2 cellular contexts compared by ENCODE assay signal in genomic region chr1:84740050-84740714, GRCh38.
A peak's percentile ranks its signal among the peaks of the same experiment; 100 is the strongest.
TF ChIP-seq lines count a peak whose summit lies in the region.

No MANE protein-coding gene starts in this region.

TF ChIP-seq in IMR-90, 13 proteins besides CTCF, POLR2A, EP300 and RAD21 (continued from another document):
- TF ChIP-seq CHD1 (IDR thresholded peaks at IDR 0.05; ENCODE audit: low read depth, low read length) (no peak), MXI1 (IDR thresholded peaks at IDR 0.05; ENCODE audit: borderline replicate concordance, low read depth, low read length) (no peak), NFE2L2 (IDR thresholded peaks at IDR 0.05; ENCODE audit: low read depth, low read length) (no peak), RFX5 (IDR thresholded peaks at IDR 0.05; ENCODE audit: low read depth, low read length) (no peak), MAFK (IDR thresholded peaks at IDR 0.05; ENCODE audit: low read depth, low read length) (no peak)

TF ChIP-seq in WTC11, 78 proteins besides CTCF, POLR2A, EP300 and RAD21:
- TF ChIP-seq USF2 (CRISPR knock-in tag; IDR thresholded peaks at IDR 0.05) (peak; percentile 83), USF1 (CRISPR knock-in tag; IDR thresholded peaks at IDR 0.05) (peak; percentile 65; the same call in 1 of the 2 replicates), ZNF219 (CRISPR knock-in tag; IDR thresholded peaks at IDR 0.05; ENCODE audit: borderline replicate concordance) (no peak), NFATC4 (CRISPR knock-in tag; IDR thresholded peaks at IDR 0.05) (no peak), E2F1 (CRISPR knock-in tag; IDR thresholded peaks at IDR 0.05) (no peak), JUN (CRISPR knock-in tag; IDR thresholded peaks at IDR 0.05) (no peak)
